In the genomic region with DNA sequence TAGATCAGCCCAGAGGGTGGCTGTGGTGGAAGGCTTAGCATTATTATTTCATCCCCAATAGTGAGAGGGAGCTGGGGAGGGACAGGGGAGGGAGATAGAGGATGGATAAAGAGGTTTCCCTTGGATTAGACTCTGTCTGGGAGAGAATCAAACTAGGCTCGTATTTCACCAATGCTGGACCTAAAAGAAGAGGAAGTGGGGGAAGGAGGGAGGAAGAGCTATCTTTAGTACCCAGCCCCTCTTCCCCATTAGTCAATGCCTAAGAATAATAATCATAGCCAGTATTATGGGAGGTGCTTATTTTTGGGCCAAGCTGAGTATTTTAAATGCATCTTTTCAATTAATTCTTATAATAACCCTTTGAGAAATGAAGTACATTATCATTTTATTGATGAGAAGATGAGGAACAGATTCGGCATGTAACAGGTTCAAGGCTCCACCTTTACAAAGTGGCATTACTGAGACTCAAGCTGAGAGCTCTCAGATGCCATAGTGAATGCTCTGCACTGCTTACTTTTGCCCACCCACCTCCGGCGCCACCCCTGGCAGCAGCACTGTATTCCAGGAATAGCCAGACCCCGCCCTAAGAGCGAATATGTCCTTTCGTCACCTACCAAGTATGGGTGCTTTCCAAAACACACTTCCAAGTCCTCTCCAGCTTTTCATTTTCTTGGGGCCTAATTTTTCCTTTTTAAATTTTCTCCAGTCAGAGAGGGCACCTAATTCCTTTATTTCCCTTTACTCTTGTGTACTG, we compare ENCODE assay signal across 19 cellular contexts. TPM values are rescaled to one million over a fixed set of nuclear protein-coding genes. Genes with fewer than 3 reads are reported as not detected.
DNase-seq lines count a peak whose midpoint lies in the region; ATAC-seq and TF ChIP-seq lines count a peak whose summit lies in the region.
"Had no signal": no experiment of that assay in that cellular context is flagged by ENCODE, and none has a peak within 500 bp of the region (broad histone marks: within the 10 kb centered on the region; RNA-seq: fewer than 3 reads in every experiment).

No MANE protein-coding gene starts in this region.

- no peak overlapping the region for H3K4me3 ChIP-seq in GM23338
- H3K4me3 ChIP-seq: gastrocnemius medialis, HAP-1, PC-9, uterus had no signal

- H3K27ac Mint-ChIP-seq in GM23338 = no peak overlapping the region
- H3K27ac Mint-ChIP-seq: activated CD4-positive, alpha-beta T cell treated with anti-CD3 and anti-CD28 coated beads for 36 hours; activated naive CD8-positive, alpha-beta T cell treated with anti-CD3 and anti-CD28 coated beads for 36 hours had no signal

- no peaks in the 10 kb centered on the region for H3K36me3 ChIP-seq in GM23338 (ENCODE audit: insufficient read depth)
- H3K36me3 ChIP-seq: gastrocnemius medialis, uterus had no signal

- no peak for DNase-seq in GM23338 (ENCODE audit: low spot score)
- peak; percentile 71 for DNase-seq in MV-4-11 (lab: John Stamatoyannopoulos, UW)
- peak; percentile 33 for DNase-seq in globus pallidus (ENCODE audit: low spot score)
- no peak for DNase-seq in sciatic nerve (ENCODE audit: low spot score)
- DNase-seq in anterior cingulate cortex (lab: John Stamatoyannopoulos, UW) = no peak
- DNase-seq: activated CD4-positive, alpha-beta T cell treated with anti-CD3 and anti-CD28 coated beads for 36 hours; activated naive CD8-positive, alpha-beta T cell treated with anti-CD3 and anti-CD28 coated beads for 36 hours; activated T-cell treated with anti-CD3 and anti-CD28 coated beads for 4 hours; gastrocnemius medialis; mesendoderm; NCI-H446; PC-9; stimulated activated naive CD4-positive, alpha-beta T cell treated with Interleukin-2 at 50 U/mL for 16 hours; T-helper 1 cell; uterus had no signal

- peak overlapping the region; percentile 12; the same call in 1 of the 2 replicates for H3K4me2 ChIP-seq in GM23338
- H3K4me2 ChIP-seq: PC-9 had no signal

- H3K79me2 ChIP-seq in GM23338 (replicated peaks; ENCODE audit: insufficient read depth) = no peaks in the 10 kb centered on the region

- no peaks in the 10 kb centered on the region for H3K9me2 ChIP-seq in GM23338 (ENCODE audit: insufficient read depth)

- H3K4me3 Mint-ChIP-seq in GM23338 = no peak overlapping the region
- H3K4me3 Mint-ChIP-seq: activated CD4-positive, alpha-beta T cell treated with anti-CD3 and anti-CD28 coated beads for 36 hours; activated naive CD8-positive, alpha-beta T cell treated with anti-CD3 and anti-CD28 coated beads for 36 hours had no signal

- H3K27me3 Mint-ChIP-seq in GM23338 (ENCODE audit: insufficient read depth, low read depth, poor library complexity) = peaks cover 9% of the 10 kb centered on the region
- H3K27me3 Mint-ChIP-seq: activated CD4-positive, alpha-beta T cell treated with anti-CD3 and anti-CD28 coated beads for 36 hours; activated naive CD8-positive, alpha-beta T cell treated with anti-CD3 and anti-CD28 coated beads for 36 hours had no signal

- no peaks in the 10 kb centered on the region for H3F3A ChIP-seq in GM23338 (replicated peaks; ENCODE audit: low read depth)

- no peaks in the 10 kb centered on the region for H3K9me3 Mint-ChIP-seq in GM23338
- H3K9me3 Mint-ChIP-seq: activated naive CD8-positive, alpha-beta T cell treated with anti-CD3 and anti-CD28 coated beads for 36 hours had no signal

- no peak overlapping the region for H2AFZ ChIP-seq in GM23338
- H2AFZ ChIP-seq: PC-9 had no signal

- TF ChIP-seq CTCF in GM23338 (conservative IDR thresholded peaks at IDR 0.05; ENCODE audit: low read depth in 2 of 2) = 0 out of 4 replicates have a peak, but pooled peaks of 1 of the 2 experiments have one; percentile 9

- H3K4me1 ChIP-seq in GM23338 (ENCODE audit: insufficient read depth) = peaks cover 7% of the 10 kb centered on the region
- H3K4me1 ChIP-seq: HAP-1, uterus had no signal

- no peaks in the 10 kb centered on the region for H3K36me3 Mint-ChIP-seq in GM23338 (ENCODE audit: low read depth)

- H3K4me1 Mint-ChIP-seq in GM23338 = peaks cover 17% of the 10 kb centered on the region

- intact Hi-C loops in sciatic nerve (cut with DNase I) = no loop called here

- no peak overlapping the region for H3K27ac ChIP-seq in GM23338 (ENCODE audit: low read depth)
- H3K27ac ChIP-seq: C4-2B, PC-9, uterus had no signal

- ATAC-seq in GM23338 (0 out of 3 replicates have a peak, but pooled peaks have one; percentile 38), sciatic nerve (peak; percentile 63), GM18861 (IDR thresholded peaks at IDR 0.05; ENCODE audit: unreplicated experiment) (no peak), GM18519 (IDR thresholded peaks at IDR 0.05; ENCODE audit: low FRiP score, unreplicated experiment) (no peak)
- ATAC-seq: activated CD4-positive, alpha-beta T cell treated with anti-CD3 and anti-CD28 coated beads for 36 hours had no signal

- no peaks in the 10 kb centered on the region for H4K20me1 ChIP-seq in GM23338 (replicated peaks; ENCODE audit: insufficient read depth)

- H3K27me3 ChIP-seq in GM23338 (ENCODE audit: insufficient read depth) = no peaks in the 10 kb centered on the region
- H3K27me3 ChIP-seq: gastrocnemius medialis, uterus had no signal

TF ChIP-seq in GM23338, 12 proteins besides CTCF, POLR2A, EP300 and RAD21 (continues in another document):
- no peak for TF ChIP-seq EZH2 (IDR thresholded peaks at IDR 0.05; ENCODE audit: low read depth, unreplicated experiment)
- no peak for TF ChIP-seq STAT1 (IDR thresholded peaks at IDR 0.05; ENCODE audit: unreplicated experiment)
- TF ChIP-seq, protein P1, sequence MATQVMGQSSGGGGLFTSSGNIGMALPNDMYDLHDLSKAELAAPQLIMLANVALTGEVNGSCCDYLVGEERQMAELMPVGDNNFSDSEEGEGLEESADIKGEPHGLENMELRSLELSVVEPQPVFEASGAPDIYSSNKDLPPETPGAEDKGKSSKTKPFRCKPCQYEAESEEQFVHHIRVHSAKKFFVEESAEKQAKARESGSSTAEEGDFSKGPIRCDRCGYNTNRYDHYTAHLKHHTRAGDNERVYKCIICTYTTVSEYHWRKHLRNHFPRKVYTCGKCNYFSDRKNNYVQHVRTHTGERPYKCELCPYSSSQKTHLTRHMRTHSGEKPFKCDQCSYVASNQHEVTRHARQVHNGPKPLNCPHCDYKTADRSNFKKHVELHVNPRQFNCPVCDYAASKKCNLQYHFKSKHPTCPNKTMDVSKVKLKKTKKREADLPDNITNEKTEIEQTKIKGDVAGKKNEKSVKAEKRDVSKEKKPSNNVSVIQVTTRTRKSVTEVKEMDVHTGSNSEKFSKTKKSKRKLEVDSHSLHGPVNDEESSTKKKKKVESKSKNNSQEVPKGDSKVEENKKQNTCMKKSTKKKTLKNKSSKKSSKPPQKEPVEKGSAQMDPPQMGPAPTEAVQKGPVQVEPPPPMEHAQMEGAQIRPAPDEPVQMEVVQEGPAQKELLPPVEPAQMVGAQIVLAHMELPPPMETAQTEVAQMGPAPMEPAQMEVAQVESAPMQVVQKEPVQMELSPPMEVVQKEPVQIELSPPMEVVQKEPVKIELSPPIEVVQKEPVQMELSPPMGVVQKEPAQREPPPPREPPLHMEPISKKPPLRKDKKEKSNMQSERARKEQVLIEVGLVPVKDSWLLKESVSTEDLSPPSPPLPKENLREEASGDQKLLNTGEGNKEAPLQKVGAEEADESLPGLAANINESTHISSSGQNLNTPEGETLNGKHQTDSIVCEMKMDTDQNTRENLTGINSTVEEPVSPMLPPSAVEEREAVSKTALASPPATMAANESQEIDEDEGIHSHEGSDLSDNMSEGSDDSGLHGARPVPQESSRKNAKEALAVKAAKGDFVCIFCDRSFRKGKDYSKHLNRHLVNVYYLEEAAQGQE (IDR thresholded peaks at IDR 0.05; ENCODE audit: unreplicated experiment) = no peak
- TF ChIP-seq ZNF331 (CRISPR knock-in tag; IDR thresholded peaks at IDR 0.05; ENCODE audit: low read depth) = no peak
- TF ChIP-seq ZNF114 (CRISPR knock-in tag; IDR thresholded peaks at IDR 0.05) = no peak
- no peak for TF ChIP-seq EZH2phosphoT487 (IDR thresholded peaks at IDR 0.05; ENCODE audit: unreplicated experiment)
- no peak for TF ChIP-seq JUNB (IDR thresholded peaks at IDR 0.05; ENCODE audit: unreplicated experiment)
- TF ChIP-seq CREB1 (CRISPR knock-in tag; IDR thresholded peaks at IDR 0.05; ENCODE audit: low read depth) = no peak
- no peak for TF ChIP-seq NANOG (IDR thresholded peaks at IDR 0.05; ENCODE audit: borderline replicate concordance)

RNA-seq across cellular contexts. Expression of a gene that starts 21.0 kb away (rescaled TPM):
- total RNA-seq in GM23338 (2014; rRNA removed; shearing (Covaris generic)) = 0.16 and 0.21 TPM in 2 replicates
- 0.32 and 0.43 TPM in 2 replicates for polyA plus RNA-seq in GM23338 (2016; fragmentation: Nextera tagmentation; extraction: Ambion mirVana)
- total RNA-seq in sciatic nerve = 1.2 TPM

Comparison
In these comparisons a context has a peak if more than half of its experiments do, and no peak if none do; other contexts are left out.
1. ATAC-seq: peak in GM23338 (single experiment) and sciatic nerve (single experiment); none in GM18861 (single experiment) and GM18519 (single experiment).
2. DNase-seq: peak in MV-4-11 (single experiment) and globus pallidus (single experiment); none in GM23338 (single experiment), sciatic nerve (single experiment) and anterior cingulate cortex (0 of 58).